Comparison of ENCODE assay signal across 12 cellular contexts in genomic region chr21:16633851-16634521, GRCh38.
A peak's percentile ranks its signal among the peaks of the same experiment; 100 is the strongest.
DNase-seq lines count a peak whose midpoint lies in the region; ATAC-seq and TF ChIP-seq lines count a peak whose summit lies in the region.
"Had no signal": no experiment of that assay in that cellular context is flagged by ENCODE, and none has a peak within 500 bp of the region (broad histone marks: within the 10 kb centered on the region; RNA-seq: fewer than 3 reads in every experiment).

No MANE protein-coding gene starts in this region.

- peak overlapping the region; percentile 69 for H3K4me3 ChIP-seq in SK-N-MC
- no peak overlapping the region for H3K4me3 ChIP-seq in fibroblast of the aortic adventitia (ENCODE audit: low read depth, low read length)
- H3K4me3 ChIP-seq in ovary = no peak overlapping the region

- TF ChIP-seq CTCF in fibroblast of the aortic adventitia (IDR thresholded peaks at IDR 0.05; ENCODE audit: insufficient read depth, low read length) (no peak), ovary (IDR thresholded peaks at IDR 0.05) (no peak)

- H3K4me1 ChIP-seq in ovary (ENCODE audit: insufficient read depth) = peaks cover 5% of the 10 kb centered on the region

- no peak overlapping the region for H3K9ac ChIP-seq in SK-N-MC (ENCODE audit: insufficient read length)

- H3K27ac ChIP-seq in SK-N-MC (peak overlapping the region; percentile 84), ovary (peak overlapping the region in 1 of 2 donors; percentile 70)

- intact Hi-C loops in ovary (cut with DNase I) = no loop called here

- WGBS in ovary, 3 donors = 18 to 23% (median 19%) methylated on average over 3 of the region's 3 CpGs

- DNase-seq in NCI-H1092 (lab: John Stamatoyannopoulos, UW) (peak; percentile 4), SK-N-MC (ENCODE audit: low read depth, low spot score) (peak; percentile 48), fibroblast of the aortic adventitia (ENCODE audit: low read depth) (peak; percentile 64), ovary (peak in 3 of 5 donors; percentile 34 to 65 (median 61)), DMS53 treated with DMSO at 0.1 percent for 48 hours (lab: John Stamatoyannopoulos, UW; ENCODE audit: unreplicated experiment) (no peak)
- no peak for DNase-seq in stimulated activated CD4-positive, alpha-beta T cell treated with anti-CD3 and anti-CD28 coated beads, Interleukin-4, amount 100 ng/mL, for 4 hours
- DNase-seq: central memory CD4-positive, alpha-beta T cell; KG1; NCI-H524 treated with DMSO at 0.1 percent for 48 hours had no signal

- no peaks in the 10 kb centered on the region for H3K36me3 ChIP-seq in SK-N-MC (ENCODE audit: insufficient read depth, low read length)
- H3K36me3 ChIP-seq in ovary = no peaks in the 10 kb centered on the region

- TF ChIP-seq POLR2A in ovary (IDR thresholded peaks at IDR 0.05) = no peak

- no peak for TF ChIP-seq EP300 in ovary (IDR thresholded peaks at IDR 0.05)

- no peak for ATAC-seq in GM19397 (IDR thresholded peaks at IDR 0.05; ENCODE audit: unreplicated experiment)
- no peak for ATAC-seq in GM21529 (IDR thresholded peaks at IDR 0.05; ENCODE audit: unreplicated experiment)
- ATAC-seq: activated CD4-positive, CD25-positive, alpha-beta regulatory T cell treated with anti-CD3 and anti-CD28 coated beads, Interleukin-2, amount 50 U/mL, for 24 hours had no signal

- H3K27me3 ChIP-seq in ovary = no peaks in the 10 kb centered on the region

- H3K9me3 ChIP-seq in SK-N-MC (ENCODE audit: low read depth, low read length) (no peaks in the 10 kb centered on the region), ovary (no peaks in the 10 kb centered on the region)

Comparison
In these comparisons a context has a peak if more than half of its experiments do, and no peak if none do; other contexts are left out.
1. DNase-seq: peak in NCI-H1092 (single experiment), SK-N-MC (single experiment), fibroblast of the aortic adventitia (single experiment) and ovary (3 of 5); none in stimulated activated CD4-positive, alpha-beta T cell treated with anti-CD3 and anti-CD28 coated beads, Interleukin-4, amount 100 ng/mL, for 4 hours (0 of 2) and DMS53 treated with DMSO at 0.1 percent for 48 hours (single experiment).